In the genomic region with DNA sequence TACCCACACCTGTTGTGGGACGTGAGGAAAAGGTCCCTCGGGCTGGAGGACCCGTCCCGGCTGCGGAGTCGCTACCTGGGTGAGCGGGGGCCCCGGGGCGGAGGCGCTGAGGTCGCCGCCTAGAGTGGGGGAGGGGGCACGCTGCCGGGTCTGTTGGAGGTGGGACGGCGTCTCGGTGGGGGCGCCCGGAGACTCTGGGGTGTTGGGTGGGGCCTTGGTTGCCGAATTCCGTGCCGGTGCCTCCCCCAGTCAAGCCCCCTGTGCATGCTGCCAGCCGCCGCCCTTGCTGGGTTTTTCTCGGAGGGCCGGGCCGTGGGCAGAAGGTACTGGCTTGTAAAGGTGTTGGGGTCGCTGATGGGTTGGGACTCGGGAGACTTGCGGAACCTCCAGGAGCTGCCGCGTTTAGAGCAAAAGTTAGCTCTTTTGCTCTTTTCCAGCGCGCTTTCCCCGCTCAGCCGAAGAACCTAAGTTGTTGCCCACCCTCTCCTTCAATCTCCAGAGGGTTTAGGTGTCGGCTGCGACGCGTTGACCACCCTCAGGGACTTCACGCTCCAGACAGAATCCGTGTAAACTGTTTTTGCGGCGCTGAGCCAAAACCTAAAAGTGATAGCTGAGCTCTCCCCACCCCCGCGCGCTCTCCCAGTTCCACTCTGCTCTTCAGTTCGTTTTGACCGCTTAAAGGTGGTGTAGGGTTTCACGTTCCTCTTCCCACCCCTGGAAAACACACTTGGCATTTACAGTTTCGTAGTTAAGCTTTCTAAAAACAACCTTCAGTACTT, we compare ENCODE assay signal across 8 cellular contexts. TPM values are rescaled to one million over a fixed set of nuclear protein-coding genes. Genes with fewer than 3 reads are reported as not detected.
DNase-seq lines count a peak whose midpoint lies in the region; ATAC-seq and TF ChIP-seq lines count a peak whose summit lies in the region.

Gene MPC2, minus strand, starts transcription at position 143 of the 779 bp plus-strand sequence. CDS start 1,231 bp downstream, outside the sequence.

- no peaks in the 10 kb centered on the region for H3K27me3 Mint-ChIP-seq in osteocyte (ENCODE audit: unreplicated experiment)

- H3K4me3 ChIP-seq in SJCRH30 (peak within 1 kb of the TSS; percentile 71), thoracic aorta (peak within 1 kb of the TSS; percentile 87)

- peaks cover 51% of the 10 kb centered on the region for H3K4me1 Mint-ChIP-seq in osteocyte (ENCODE audit: unreplicated experiment)

- DNase-seq in DMS 273 treated with DMSO at 0.1 percent for 48 hours (lab: John Stamatoyannopoulos, UW) (peak; percentile 85), LoVo (ENCODE audit: low spot score) (peak; percentile 52), SJCRH30 (peak; percentile 71 to 84), glomerular visceral epithelial cell (ENCODE audit: extremely low spot score) (peak; percentile 71), osteocyte (ENCODE audit: extremely low spot score, unreplicated experiment) (no peak), thoracic aorta (ENCODE audit: low spot score) (peak; percentile 18)
- DNase-seq in activated naive CD4-positive, alpha-beta T cell treated with anti-CD3 and anti-CD28 coated beads, Interleukin-2, amount 50 U/mL, for 72 hours (ENCODE audit: low spot score in 2 of 2) = peak; percentile 63

- H3K4me3 Mint-ChIP-seq in osteocyte (ENCODE audit: unreplicated experiment) = peak within 1 kb of the TSS; percentile 89

- H3K9me3 Mint-ChIP-seq in activated naive CD4-positive, alpha-beta T cell treated with anti-CD3 and anti-CD28 coated beads, Interleukin-2, amount 50 U/mL, for 72 hours = no peaks in the 10 kb centered on the region
- H3K9me3 Mint-ChIP-seq in osteocyte (ENCODE audit: unreplicated experiment) = no peaks in the 10 kb centered on the region

- no peaks in the 10 kb centered on the region for H3K36me3 ChIP-seq in SJCRH30
- no peaks in the 10 kb centered on the region for H3K36me3 ChIP-seq in thoracic aorta

- H3K27ac ChIP-seq in SJCRH30 = peak within 1 kb of the TSS; percentile 97
- H3K27ac ChIP-seq in thoracic aorta = peak within 1 kb of the TSS; percentile 95 to 97

- H3K27ac Mint-ChIP-seq in activated naive CD4-positive, alpha-beta T cell treated with anti-CD3 and anti-CD28 coated beads, Interleukin-2, amount 50 U/mL, for 72 hours = peak within 1 kb of the TSS; percentile 94 to 100
- H3K27ac Mint-ChIP-seq in osteocyte (ENCODE audit: unreplicated experiment) = peak within 1 kb of the TSS; percentile 100

- H3K4me1 ChIP-seq in SJCRH30 (no peaks in the 10 kb centered on the region; the same call in 1 of the 2 replicates), thoracic aorta (ENCODE audit: control insufficient read depth in 1 of 2, low read depth in 2 of 2) (peaks cover 18 to 41% of the 10 kb centered on the region in 2 donors)

- H3K27me3 ChIP-seq in SJCRH30 (no peaks in the 10 kb centered on the region), thoracic aorta (replicated peaks; ENCODE audit: insufficient read depth) (no peaks in the 10 kb centered on the region)

- no peaks in the 10 kb centered on the region for H3K9me3 ChIP-seq in SJCRH30 (replicated peaks)
- H3K9me3 ChIP-seq in thoracic aorta = no peaks in the 10 kb centered on the region

- TF ChIP-seq CTCF in osteocyte (IDR thresholded peaks at IDR 0.05) = no peak
- no peak for TF ChIP-seq CTCF in thoracic aorta (IDR thresholded peaks at IDR 0.05)

- ATAC-seq in GM21737 (IDR thresholded peaks at IDR 0.05; ENCODE audit: unreplicated experiment) = peak; percentile 13
- ATAC-seq in activated naive CD4-positive, alpha-beta T cell treated with anti-CD3 and anti-CD28 coated beads, Interleukin-2, amount 50 U/mL, for 72 hours = peak; percentile 7 to 12
- ATAC-seq in thoracic aorta (ENCODE audit: insufficient number of reproducible peaks, low FRiP score, low read depth) = peak; percentile 12

- peaks cover 15 to 21% of the 10 kb centered on the region in 2 donors for H3K36me3 Mint-ChIP-seq in activated naive CD4-positive, alpha-beta T cell treated with anti-CD3 and anti-CD28 coated beads, Interleukin-2, amount 50 U/mL, for 72 hours
- H3K36me3 Mint-ChIP-seq in osteocyte (ENCODE audit: unreplicated experiment) = no peaks in the 10 kb centered on the region

RNA-seq across cellular contexts. Expression of gene MPC2, which starts in this region (rescaled TPM):
- total RNA-seq in SJCRH30 (2014; rRNA removed; shearing (Covaris generic)) = 41.2 and 45.5 TPM in 2 replicates
- total RNA-seq in activated naive CD4-positive, alpha-beta T cell treated with anti-CD3 and anti-CD28 coated beads, Interleukin-2, amount 50 U/mL, for 72 hours = 10 to 100 TPM; 60.3 to 68.6 TPM
- total RNA-seq in osteocyte (48.2 and 50.8 TPM in 2 replicates), thoracic aorta (10 to 100 TPM; 17.6 to 33.8 TPM)
